Comparison of ENCODE assay signal across 8 cellular contexts in the genomic region with DNA sequence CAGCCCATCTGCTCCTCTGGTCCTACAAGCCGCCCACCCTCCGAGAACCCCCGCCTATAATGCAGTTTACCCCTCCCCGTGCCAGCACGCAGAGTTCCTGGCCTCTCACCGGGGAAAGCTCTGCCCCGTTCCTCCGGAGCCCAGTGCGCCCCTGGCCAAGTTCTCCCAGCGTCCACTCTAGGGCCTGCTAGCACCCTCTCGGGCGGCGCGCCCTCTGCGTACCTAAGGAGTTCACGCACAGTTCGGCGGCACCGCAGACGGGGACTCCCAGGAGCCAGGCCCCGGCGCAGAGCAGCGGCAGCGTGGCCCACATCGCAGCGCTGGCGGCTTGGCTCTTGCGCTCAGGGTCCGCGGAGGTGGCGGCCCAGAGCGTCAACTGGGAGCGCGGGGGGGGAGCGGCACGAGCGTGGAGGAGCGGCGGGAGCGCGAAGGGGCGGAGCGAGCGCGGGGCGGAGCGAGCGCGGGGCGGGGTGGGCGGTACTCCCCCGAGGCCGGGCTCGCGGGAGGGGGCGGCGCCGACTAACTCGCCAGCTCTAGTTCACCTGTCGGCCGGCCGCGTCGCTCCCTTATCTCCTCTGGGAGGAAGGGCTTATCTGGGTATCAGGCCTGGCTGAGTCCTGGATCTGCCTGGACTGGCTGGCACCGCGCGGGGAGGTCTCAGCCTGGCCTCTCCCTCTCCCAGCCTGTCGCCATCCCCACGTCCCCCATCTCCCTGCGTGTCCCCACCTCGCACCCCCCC. TPM values are rescaled to one million over a fixed set of nuclear protein-coding genes. Genes with fewer than 3 reads are reported as not detected.
DNase-seq lines count a peak whose midpoint lies in the region; ATAC-seq, FAIRE-seq and TF ChIP-seq lines count a peak whose summit lies in the region.

A gene with protein sequence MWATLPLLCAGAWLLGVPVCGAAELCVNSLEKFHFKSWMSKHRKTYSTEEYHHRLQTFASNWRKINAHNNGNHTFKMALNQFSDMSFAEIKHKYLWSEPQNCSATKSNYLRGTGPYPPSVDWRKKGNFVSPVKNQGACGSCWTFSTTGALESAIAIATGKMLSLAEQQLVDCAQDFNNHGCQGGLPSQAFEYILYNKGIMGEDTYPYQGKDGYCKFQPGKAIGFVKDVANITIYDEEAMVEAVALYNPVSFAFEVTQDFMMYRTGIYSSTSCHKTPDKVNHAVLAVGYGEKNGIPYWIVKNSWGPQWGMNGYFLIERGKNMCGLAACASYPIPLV (minus strand): TSS at position 378 of the 739 bp plus-strand sequence. CDS start 65 bp downstream, at position 313.

- peak; percentile 93 for ATAC-seq in HCT116
- peak; percentile 84 for ATAC-seq in GM12878

- no peaks in the 10 kb centered on the region for H3K79me2 ChIP-seq in HCT116 (ENCODE audit: insufficient read depth, low read length)
- peaks cover 48% of the 10 kb centered on the region for H3K79me2 ChIP-seq in GM12878 (ENCODE audit: control insufficient read depth, insufficient read depth, low read length)

- DNase-seq in GDM1 (lab: John Stamatoyannopoulos, UW) (peak; percentile 57), HCT116 (ENCODE audit: low read depth, low spot score) (no peak), NAMALWA (ENCODE audit: low spot score) (peak; percentile 57), T-helper 9 cell (peak; percentile 84), GM12878 (ENCODE audit: low read depth, low spot score) (no peak)
- no peak for DNase-seq in NK-92 treated with Interleukin-12 subunit alpha and Interleukin-12 subunit beta, amount 100 ng/mL, for 24 hours (lab: John Stamatoyannopoulos, UW)

- peak within 1 kb of the TSS; percentile 61 for H2AFZ ChIP-seq in HCT116 (ENCODE audit: low read depth, low read length, poor library complexity, severe bottlenecking)
- peak within 1 kb of the TSS; percentile 84 for H2AFZ ChIP-seq in GM12878 (ENCODE audit: control insufficient read depth, low read depth, low read length)

- H3K36me3 ChIP-seq in HCT116 (ENCODE audit: control insufficient read depth in 1 of 2, insufficient read depth in 2 of 2, low read length in 2 of 2) (no peaks in the 10 kb centered on the region), GM12878 (ENCODE audit: control insufficient read depth in 2 of 2, insufficient read depth in 2 of 2, low read length in 1 of 2) (no peaks in the 10 kb centered on the region), skeletal muscle satellite cell (ENCODE audit: insufficient read depth, low read length) (no peaks in the 10 kb centered on the region)

- TF ChIP-seq POLR2A in HCT116 (IDR thresholded peaks at IDR 0.05; ENCODE audit: borderline replicate concordance, extremely low read depth, insufficient read depth, insufficient read length): no peak
- peak; percentile 91 for TF ChIP-seq POLR2A in GM12878 (IDR thresholded peaks at IDR 0.05; ENCODE audit: low read depth, low read length)

- no peaks in the 10 kb centered on the region for H3K9me2 ChIP-seq in HCT116 (ENCODE audit: insufficient read depth)

- no peak for TF ChIP-seq RAD21 in HCT116 (IDR thresholded peaks at IDR 0.05; ENCODE audit: low read depth)
- 0 out of 2 replicates have a peak, but pooled peaks have one; percentile 9 for TF ChIP-seq RAD21 in GM12878 (IDR thresholded peaks at IDR 0.05; ENCODE audit: insufficient read depth, low read depth, low read length)

- H4K20me1 ChIP-seq in HCT116 (ENCODE audit: insufficient read depth) (no peaks in the 10 kb centered on the region), GM12878 (ENCODE audit: control insufficient read depth, insufficient read depth) (no peaks in the 10 kb centered on the region)

- CTCF ChIA-PET in HCT116 (lab: Charles Lee) (no interaction called here), GM12878 (lab: Yijun Ruan, JAX) (interaction anchor here (0.7 to 2.5 kb wide), 5 partner anchors 9 to 94 kb away, joined by 3 to 43 read pairs (median 3); no protein-coding TSS in a partner anchor)

- H3K4me1 ChIP-seq in HCT116 (ENCODE audit: control insufficient read depth in 1 of 2, insufficient read depth in 2 of 2, low read length in 2 of 2): peaks cover 7 to 29% of the 10 kb centered on the region in 2 experiments
- peaks cover 4% of the 10 kb centered on the region; the same call in 1 of the 2 replicates for H3K4me1 ChIP-seq in GM12878 (ENCODE audit: control insufficient read depth, insufficient read depth, low read length)
- peaks cover 2% of the 10 kb centered on the region for H3K4me1 ChIP-seq in skeletal muscle satellite cell (ENCODE audit: control insufficient read depth, insufficient read depth, low read length)

- no peak for FAIRE-seq in GM12878 (lab: Jason Lieb, UNC)

- BruUV-seq in HCT116 (replicated peaks; lab: Mats Ljungman, UMichigan) (no TSS peak), GM12878 (replicated peaks; lab: Mats Ljungman, UMichigan) (no TSS peak)

- H3K9me3 ChIP-seq in HCT116 (ENCODE audit: control insufficient read depth in 1 of 2, insufficient read depth in 1 of 2, low read depth in 1 of 2, low read length in 2 of 2): no peaks in the 10 kb centered on the region
- no peaks in the 10 kb centered on the region for H3K9me3 ChIP-seq in GM12878 (replicated peaks; ENCODE audit: control insufficient read depth, insufficient read depth, low read length)
- no peaks in the 10 kb centered on the region for H3K9me3 ChIP-seq in iPS-18c (ENCODE audit: control insufficient read depth, insufficient read depth, low read length)
- no peaks in the 10 kb centered on the region for H3K9me3 ChIP-seq in skeletal muscle satellite cell (replicated peaks; ENCODE audit: low read length)

- intact Hi-C loops in HCT116 (cut with micrococcal nuclease) (no loop called here), GM12878 (cut with micrococcal nuclease; ENCODE audit: unreplicated experiment) (loop anchor here (1.0 to 2.0 kb wide), 2 partner anchors 59 to 72 kb away; a partner anchor contains a TSS)

- RAD21 ChIA-PET in HCT116 (lab: Charles Lee; ENCODE audit: low non-redundant PET in 1 of 2, low total read pairs in 2 of 2, uncharacterized antibody in 2 of 2, unreplicated experiment in 2 of 2): no interaction called here
- RAD21 ChIA-PET in GM12878 (lab: Charles Lee; ENCODE audit: unreplicated experiment): interaction anchor here (0.6 to 2.8 kb wide), 7 partner anchors 8 to 72 kb away, joined by 3 to 53 read pairs (median 7); a partner anchor contains a TSS

- peak within 1 kb of the TSS; percentile 29; the same call in 1 of the 2 replicates for H3K27ac ChIP-seq in HCT116 (ENCODE audit: low read depth, low read length)
- H3K27ac ChIP-seq in GM12878 (ENCODE audit: control insufficient read depth, insufficient read depth): peak within 1 kb of the TSS; percentile 96

- H3K4me2 ChIP-seq in HCT116 (ENCODE audit: low read length) (peak within 1 kb of the TSS; percentile 91), GM12878 (ENCODE audit: control insufficient read depth, insufficient read depth) (peak within 1 kb of the TSS; percentile 93), skeletal muscle satellite cell (ENCODE audit: low read length) (peak within 1 kb of the TSS; percentile 81)

- SMC1A ChIA-PET in GM12878 (lab: Charles Lee; ENCODE audit: uncharacterized antibody, unreplicated experiment): interaction anchor here (2.2 to 6.6 kb wide), 3 partner anchors 33 to 62 kb away, joined by 7 to 79 read pairs (median 17); no protein-coding TSS in a partner anchor

- in situ Hi-C loops in GM12878 (cut with MboI): no loop called here

- no peak for TF ChIP-seq CTCF in HCT116 (IDR thresholded peaks at IDR 0.05 in 2 of 3, conservative IDR thresholded peaks at IDR 0.05 in 1 of 3; ENCODE audit: borderline replicate concordance in 1 of 3, insufficient read depth in 1 of 3, low read depth in 2 of 3, low read length in 2 of 3)
- no peak for TF ChIP-seq CTCF in GM12878 (IDR thresholded peaks at IDR 0.05 in 2 of 3, conservative IDR thresholded peaks at IDR 0.05 in 1 of 3; ENCODE audit: control insufficient read depth in 2 of 3, extremely low read depth in 1 of 3, insufficient read depth in 1 of 3, low read depth in 3 of 3, low read length in 3 of 3)

- POLR2A ChIA-PET in HCT116 (lab: Charles Lee) (interaction anchor here (0.9 kb wide), 1 partner anchor 27 kb away, joined by 6 read pairs; no protein-coding TSS in a partner anchor), GM12878 (lab: Charles Lee) (interaction anchor here (0.7 to 3.2 kb wide), 9 partner anchors 9 to 897 kb away, joined by 3 to 40 read pairs (median 5); a partner anchor contains a TSS)

- peak within 1 kb of the TSS; percentile 61 for H3K9ac ChIP-seq in HCT116 (ENCODE audit: low read length)
- H3K9ac ChIP-seq in GM12878 (ENCODE audit: control insufficient read depth, insufficient read depth, low read length): peak within 1 kb of the TSS; percentile 95
- H3K9ac ChIP-seq in skeletal muscle satellite cell (ENCODE audit: low read depth, low read length): no peak within 1 kb of the TSS

- WGBS in GM12878 (ENCODE audit: insufficient coverage, insufficient replicate concordance, low lambda C conversion rate, missing lambda C conversion rate): 2% methylated on average over 42 of the region's 71 CpGs

- peak within 1 kb of the TSS; percentile 37 to 62 for H3K4me3 ChIP-seq in HCT116 (replicated peaks in 1 of 2; ENCODE audit: low read depth in 1 of 2, low read length in 2 of 2)
- peak within 1 kb of the TSS; percentile 96 for H3K4me3 ChIP-seq in GM12878
- peak within 1 kb of the TSS; percentile 59 for H3K4me3 ChIP-seq in iPS-18c (ENCODE audit: insufficient read depth, low read depth, low read length)
- H3K4me3 ChIP-seq in skeletal muscle satellite cell (ENCODE audit: low read length): peak within 1 kb of the TSS; percentile 64

- TF ChIP-seq EP300 in GM12878 (IDR thresholded peaks at IDR 0.05; ENCODE audit: borderline replicate concordance in 1 of 2, control insufficient read depth in 1 of 2, low read depth in 2 of 2, low read length in 2 of 2): no peak

- H3K27me3 ChIP-seq in HCT116 (ENCODE audit: insufficient read depth, low read length) (no peaks in the 10 kb centered on the region), GM12878 (replicated peaks in 1 of 2; ENCODE audit: control insufficient read depth in 2 of 2, insufficient read depth in 2 of 2, low read length in 1 of 2) (no peaks in the 10 kb centered on the region; a peak in 1 of 4 replicates), skeletal muscle satellite cell (ENCODE audit: control insufficient read depth, insufficient read depth, low read length) (peaks cover 47% of the 10 kb centered on the region)

RNA-seq across cellular contexts. Expression of the gene that starts here (rescaled TPM):
- total RNA-seq in HCT116 (2021; ENCODE audit: unreplicated experiment): 37.5 TPM
- polyA plus RNA-seq in HCT116 (2012): 31.2 and 50.0 TPM in 2 replicates
- 537 and 552 TPM in 2 replicates for total RNA-seq in GM12878 (2013; cell fraction: nucleolus; rRNA removed)
- total RNA-seq in GM12878 (2014; rRNA removed): 978 and 1,037 TPM in 2 replicates
- total RNA-seq in GM12878 (2014; rRNA removed; fragmentation: Illumina TruSeq; extraction: Trizol): 431 and 454 TPM in 2 replicates
- total RNA-seq in GM12878 (2021): 510 and 512 TPM in 2 replicates
- polyA plus RNA-seq in GM12878 (2011; ENCODE audit: low read depth): 365 TPM
- 1,085 and 1,212 TPM in 2 replicates for polyA plus RNA-seq in GM12878 (2011; rRNA removed)
- polyA plus RNA-seq in GM12878 (2011; cell fraction: cytosol; rRNA removed): 1,125 and 1,816 TPM in 2 replicates
- 2,323 and 2,526 TPM in 2 replicates for polyA plus RNA-seq in GM12878 (2011; cell fraction: nucleus; rRNA removed)
- 535 and 663 TPM in 2 replicates for polyA plus RNA-seq in GM12878 (2012)
- polyA plus RNA-seq in GM12878 (2014; fragmentation: Illumina TruSeq; extraction: Trizol): 738 and 761 TPM in 2 replicates
- polyA plus RNA-seq in GM12878 (2014; fragmentation: Nextera tagmentation; extraction: Ambion mirVana): 10 to 100 TPM; 30.2 to 88.2 TPM
- 983 and 1,098 TPM in 2 replicates for polyA plus RNA-seq in GM12878 (2014; rRNA removed)
- polyA plus RNA-seq in GM12878 (2016; fragmentation: Nextera tagmentation; extraction: Ambion mirVana): 100 to 1,000 TPM; 505 to 526 TPM
- polyA minus RNA-seq in GM12878 (2011; rRNA and poly(A)+ RNA removed): 591 and 663 TPM in 2 replicates
- 223 and 239 TPM in 2 replicates for polyA minus RNA-seq in GM12878 (2011; cell fraction: cytosol; rRNA and poly(A)+ RNA removed)
- 381 and 500 TPM in 2 replicates for polyA minus RNA-seq in GM12878 (2011; cell fraction: nucleus; rRNA and poly(A)+ RNA removed)
- 3.0 and 13.5 TPM in 2 replicates for total RNA-seq in skeletal muscle satellite cell (2012; rRNA removed)

Comparison
In these comparisons a context has a peak if more than half of its experiments do, and no peak if none do; other contexts are left out.
1. RNA of the gene that starts here (total RNA-seq): 431 to 1,037 TPM in GM12878; 37.5 TPM in HCT116 (single experiment); every median in the first group is over 10 times any median in the second.
2. DNase-seq: peak in GDM1 (single experiment), NAMALWA (single experiment) and T-helper 9 cell (single experiment); none in HCT116 (single experiment), GM12878 (single experiment) and NK-92 treated with Interleukin-12 subunit alpha and Interleukin-12 subunit beta, amount 100 ng/mL, for 24 hours (single experiment).
3. Peak in every context shown above with its lines, with median percentiles within 50 percentile points of each other: H3K4me2 ChIP-seq and H3K4me3 ChIP-seq.